In the genomic region with DNA sequence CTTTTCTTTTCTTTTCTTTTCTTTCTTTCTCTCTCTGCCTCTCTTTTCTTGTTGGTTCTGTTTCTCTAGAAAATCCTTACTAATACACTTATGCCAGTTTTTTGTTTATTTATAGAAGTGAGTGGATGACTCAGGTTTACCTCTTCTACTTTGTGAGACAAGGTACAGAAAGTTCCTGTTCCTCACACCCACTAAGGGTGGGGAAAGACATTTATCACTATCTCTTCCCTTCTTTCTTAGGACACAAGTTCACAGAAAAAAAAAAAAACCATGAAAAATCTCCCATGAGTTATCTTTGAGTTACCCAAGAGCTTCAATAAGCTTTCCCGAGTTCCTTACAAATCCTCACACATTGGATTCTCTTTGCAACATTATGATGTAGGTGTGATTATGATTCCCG, we compare ENCODE assay signal across 27 cellular contexts.
DNase-seq lines count a peak whose midpoint lies in the region; ATAC-seq and TF ChIP-seq lines count a peak whose summit lies in the region.
"Had no signal": no experiment of that assay in that cellular context is flagged by ENCODE, and none has a peak within 500 bp of the region (broad histone marks: within the 10 kb centered on the region; RNA-seq: fewer than 3 reads in every experiment).

No MANE protein-coding gene starts in this region.

- peak overlapping the region; percentile 22 for H3K27ac Mint-ChIP-seq in chondrocyte (ENCODE audit: unreplicated experiment)
- H3K27ac Mint-ChIP-seq: dendritic cell treated with granulocyte-macrophage colony-stimulating factor and Interleukin-4, amounts not matched to agents 40 ng/mL and 50 ng/mL, for 4 days; natural killer cell treated with Interleukin-12 subunit alpha and Interleukin-12 subunit beta and Interleukin-15 and Interleukin-18, amount 100 ng/mL, for 72 hours; stimulated activated naive CD8-positive, alpha-beta T cell treated with anti-CD3 and anti-CD28 coated beads, Interleukin-15, Interleukin-2, amounts not matched to agents 100 ng/mL and 50 ng/mL, for 24 hours; type B pancreatic cell had no signal

- POLR2A ChIA-PET in HEK293 (lab: Yijun Ruan, JAX), result no interaction called here

- DNase-seq in chondrocyte (ENCODE audit: low spot score) (no peak), left colon (no peak), thoracic aorta (ENCODE audit: low spot score) (no peak), HuH-7.5 (ENCODE audit: low spot score) (no peak), SKM-1 treated with dmso at 0.1 percent for 144 hours (lab: John Stamatoyannopoulos, UW; ENCODE audit: unreplicated experiment) (no peak)
- DNase-seq: activated CD4-positive, alpha-beta T cell treated with anti-CD3 and anti-CD28 coated beads for 4 hours; activated naive CD4-positive, alpha-beta T cell treated with Interleukin-2 at 50 U/mL for 16 hours; activated T-cell treated with anti-CD3 and anti-CD28 coated beads, Interleukin-2, amount 50 U/mL, for 4 hours; amniotic stem cell; DMS79 treated with DMSO at 0.1 percent for 48 hours; hypothalamus; NCI-H1105; NCI-H2029; ovary; right cardiac atrium; RPMI8226; SK-N-SH; stimulated activated CD4-positive, alpha-beta T cell treated with anti-CD3 and anti-CD28 coated beads, Interleukin-15, amount 100 ng/mL, for 24 hours had no signal

- intact Hi-C loops in left colon (cut with DNase I, micrococcal nuclease), result no loop called here

- no peaks in the 10 kb centered on the region for H3K36me3 Mint-ChIP-seq in chondrocyte (ENCODE audit: low read depth)

- H3K9me3 ChIP-seq in HEK293 (ENCODE audit: control insufficient read depth, insufficient read depth, low read depth, low read length), result no peaks in the 10 kb centered on the region
- no peaks in the 10 kb centered on the region for H3K9me3 ChIP-seq in thoracic aorta
- H3K9me3 ChIP-seq: ovary, SK-N-SH had no signal

- no peak overlapping the region for H3K4me3 Mint-ChIP-seq in chondrocyte (ENCODE audit: unreplicated experiment)
- H3K4me3 Mint-ChIP-seq: activated T-cell treated with anti-CD3 and anti-CD28 coated beads, Interleukin-2, amount 50 U/mL, for 4 hours; dendritic cell treated with granulocyte-macrophage colony-stimulating factor and Interleukin-4, amounts not matched to agents 40 ng/mL and 50 ng/mL, for 4 days; natural killer cell treated with Interleukin-12 subunit alpha and Interleukin-12 subunit beta and Interleukin-15 and Interleukin-18, amount 100 ng/mL, for 72 hours; stimulated activated naive CD8-positive, alpha-beta T cell treated with anti-CD3 and anti-CD28 coated beads, Interleukin-15, Interleukin-2, amounts not matched to agents 100 ng/mL and 50 ng/mL, for 24 hours; type B pancreatic cell had no signal

- CTCF ChIA-PET in HEK293 (lab: Yijun Ruan, JAX), result interaction anchor here (0.8 kb wide), 1 partner anchor 11 kb away, joined by 3 read pairs; no protein-coding TSS in a partner anchor

- no peaks in the 10 kb centered on the region for H3K9me3 Mint-ChIP-seq in chondrocyte (ENCODE audit: low read depth)
- H3K9me3 Mint-ChIP-seq: activated T-cell treated with anti-CD3 and anti-CD28 coated beads, Interleukin-2, amount 50 U/mL, for 4 hours; natural killer cell treated with Interleukin-12 subunit alpha and Interleukin-12 subunit beta and Interleukin-15 and Interleukin-18, amount 100 ng/mL, for 72 hours; stimulated activated naive CD8-positive, alpha-beta T cell treated with anti-CD3 and anti-CD28 coated beads, Interleukin-15, Interleukin-2, amounts not matched to agents 100 ng/mL and 50 ng/mL, for 24 hours had no signal

- no peaks in the 10 kb centered on the region for H3K27me3 Mint-ChIP-seq in chondrocyte (ENCODE audit: low read depth)
- H3K27me3 Mint-ChIP-seq: dendritic cell treated with granulocyte-macrophage colony-stimulating factor and Interleukin-4, amounts not matched to agents 40 ng/mL and 50 ng/mL, for 4 days; stimulated activated naive CD8-positive, alpha-beta T cell treated with anti-CD3 and anti-CD28 coated beads, Interleukin-15, Interleukin-2, amounts not matched to agents 100 ng/mL and 50 ng/mL, for 24 hours; type B pancreatic cell had no signal

- no peaks in the 10 kb centered on the region for H3K27me3 ChIP-seq in thoracic aorta (replicated peaks; ENCODE audit: insufficient read depth)
- H3K27me3 ChIP-seq: BLaER1, cardiac muscle cell, ovary had no signal

- no peaks in the 10 kb centered on the region for H3K36me3 ChIP-seq in HEK293 (ENCODE audit: control insufficient read depth in 2 of 2, insufficient read depth in 1 of 2, low read length in 2 of 2)
- no peaks in the 10 kb centered on the region for H3K36me3 ChIP-seq in thoracic aorta
- H3K36me3 ChIP-seq: BLaER1, cardiac muscle cell, ovary had no signal

- H3K4me3 ChIP-seq in HEK293 (ENCODE audit: low read depth, low read length), result no peak overlapping the region
- no peak overlapping the region for H3K4me3 ChIP-seq in thoracic aorta
- H3K4me3 ChIP-seq: BLaER1, cardiac muscle cell, ovary had no signal

- H3K4me1 ChIP-seq in HEK293 (ENCODE audit: control insufficient read depth, insufficient read depth, low read length) (no peaks in the 10 kb centered on the region), thoracic aorta (ENCODE audit: control insufficient read depth in 1 of 2, low read depth in 2 of 2) (peaks cover 0 to 11% of the 10 kb centered on the region in 2 donors)
- H3K4me1 ChIP-seq: BLaER1 had no signal

- no peak overlapping the region for H3K27ac ChIP-seq in HEK293 (ENCODE audit: extremely low read depth, low read depth, low read length)
- H3K27ac ChIP-seq in thoracic aorta, result peak overlapping the region; percentile 19 to 42
- H3K27ac ChIP-seq: BLaER1, cardiac muscle cell, ovary had no signal

- TF ChIP-seq CTCF in HEK293 (tag by site-specific recombination; IDR thresholded peaks at IDR 0.05) (no peak), chondrocyte (IDR thresholded peaks at IDR 0.05) (no peak), thoracic aorta (IDR thresholded peaks at IDR 0.05) (no peak)

- ATAC-seq in left colon, result peak; percentile 64
- ATAC-seq in thoracic aorta (ENCODE audit: insufficient number of reproducible peaks, low FRiP score, low read depth), result no peak
- ATAC-seq in HG03196 (IDR thresholded peaks at IDR 0.05; ENCODE audit: unreplicated experiment), result no peak
- no peak for ATAC-seq in HG03097 (IDR thresholded peaks at IDR 0.05; ENCODE audit: low FRiP score, unreplicated experiment)
- ATAC-seq: activated T-cell treated with anti-CD3 and anti-CD28 coated beads, Interleukin-2, amount 50 U/mL, for 4 hours; natural killer cell treated with Interleukin-12 subunit alpha and Interleukin-12 subunit beta and Interleukin-15 and Interleukin-18, amount 100 ng/mL, for 72 hours had no signal

- H3K4me1 Mint-ChIP-seq in chondrocyte (ENCODE audit: low read depth), result peaks cover 28% of the 10 kb centered on the region

TF ChIP-seq in HEK293, 187 proteins besides CTCF, POLR2A, EP300 and RAD21:
- no peak for TF ChIP-seq ZNF404 (tag by site-specific recombination; IDR thresholded peaks at IDR 0.05)
- 0 out of 2 replicates have a peak, but pooled peaks have one; percentile 21 for TF ChIP-seq ZNF366 (tag by site-specific recombination; conservative IDR thresholded peaks at IDR 0.05)
- TF ChIP-seq PRDM1 (tag by site-specific recombination; IDR thresholded peaks at IDR 0.05), result peak; percentile 50; the same call in 1 of the 2 replicates
